Comparison of ENCODE assay signal across 1 cellular context in genomic region chr4:143248827-143249226, GRCh38.
TF ChIP-seq lines count a peak whose summit lies in the region.

No MANE protein-coding gene starts in this region.

TF ChIP-seq in K562, 482 proteins besides CTCF, POLR2A, EP300 and RAD21:
- TF ChIP-seq HNRNPH1 (optimal IDR thresholded peaks at IDR 0.05; ENCODE audit: low read depth, low read length): no peak
- TF ChIP-seq TEAD4 (IDR thresholded peaks at IDR 0.05; ENCODE audit: low read length): peak; percentile 47
- TF ChIP-seq TEAD4 (CRISPR knock-in tag; IDR thresholded peaks at IDR 0.05; ENCODE audit: borderline replicate concordance): no peak
- no peak for TF ChIP-seq TCF7L2 (IDR thresholded peaks at IDR 0.05; ENCODE audit: low read depth, low read length)
- peak; percentile 58 for TF ChIP-seq CBFA2T2 (conservative IDR thresholded peaks at IDR 0.05)
- no peak for TF ChIP-seq LEF1 (IDR thresholded peaks at IDR 0.05)
- peak; percentile 38; the same call in 1 of the 2 replicates for TF ChIP-seq TCF3 (CRISPR knock-in tag; IDR thresholded peaks at IDR 0.05)
- TF ChIP-seq C11orf30 (IDR thresholded peaks at IDR 0.05; ENCODE audit: low read depth): no peak
- peak; percentile 78 for TF ChIP-seq CBFA2T3 (IDR thresholded peaks at IDR 0.05)
- peak; percentile 23; the same call in 1 of the 2 replicates for TF ChIP-seq NCOR1 (IDR thresholded peaks at IDR 0.05)
- TF ChIP-seq KDM1A (IDR thresholded peaks at IDR 0.05): 0 out of 4 replicates have a peak, but pooled peaks have one; percentile 9 to 34
TF ChIP-seq in K562: peak in this region for 6.
